Comparison of ENCODE assay signal across 33 cellular contexts in genomic region chr3:133369041-133369440, GRCh38. TPM values are rescaled to one million over a fixed set of nuclear protein-coding genes. Genes with fewer than 3 reads are reported as not detected.
"Had no signal": no experiment of that assay in that cellular context is flagged by ENCODE, and none has a peak within 500 bp of the region (broad histone marks: within the 10 kb centered on the region; RNA-seq: fewer than 3 reads in every experiment).

No MANE protein-coding gene starts in this region.

- H3K4me3 ChIP-seq: heart right ventricle, hepatocyte, left ventricle myocardium inferior, lung, sigmoid colon, spleen, suprapubic skin, thoracic aorta, tibial artery, upper lobe of right lung had no signal

- FAIRE-seq: small intestine, urothelium cell line had no signal

- H3K9me3 Mint-ChIP-seq: mesothelial cell of epicardium; naive B cell; natural killer cell; stimulated activated effector memory CD8-positive, alpha-beta T cell treated with anti-CD3 and anti-CD28 coated beads, Interleukin-12 subunit alpha, Interleukin-12 subunit beta, amount 100 ng/mL, for 72 hours; stimulated activated naive CD8-positive, alpha-beta T cell treated with anti-CD3 and anti-CD28 coated beads, Interleukin-15, Interleukin-2, amounts not matched to agents 100 ng/mL and 50 ng/mL, for 24 hours had no signal

- H3K4me1 Mint-ChIP-seq: mesothelial cell of epicardium; naive B cell; natural killer cell; stimulated activated effector memory CD8-positive, alpha-beta T cell treated with anti-CD3 and anti-CD28 coated beads, Interleukin-12 subunit alpha, Interleukin-12 subunit beta, amount 100 ng/mL, for 72 hours had no signal

- H3K9me3 ChIP-seq: heart right ventricle, left ventricle myocardium inferior, neutrophil, sigmoid colon, spleen, suprapubic skin, thoracic aorta, tibial artery, upper lobe of right lung had no signal

- H3K36me3 Mint-ChIP-seq: mesothelial cell of epicardium; naive B cell; natural killer cell; stimulated activated effector memory CD8-positive, alpha-beta T cell treated with anti-CD3 and anti-CD28 coated beads, Interleukin-12 subunit alpha, Interleukin-12 subunit beta, amount 100 ng/mL, for 72 hours had no signal

- H3K27me3 Mint-ChIP-seq: stimulated activated naive CD8-positive, alpha-beta T cell treated with anti-CD3 and anti-CD28 coated beads, Interleukin-15, Interleukin-2, amounts not matched to agents 100 ng/mL and 50 ng/mL, for 24 hours had no signal

- H3K27me3 ChIP-seq: heart right ventricle, hepatocyte, neutrophil, sigmoid colon, suprapubic skin, tibial artery, upper lobe of right lung had no signal

- H3K27ac ChIP-seq: hepatocyte, left ventricle myocardium inferior, neutrophil, parathyroid adenoma, sigmoid colon, spleen, suprapubic skin, thoracic aorta, tibial artery, upper lobe of right lung had no signal

- H3K9ac ChIP-seq: parathyroid adenoma had no signal

- H3K27ac Mint-ChIP-seq: mesothelial cell of epicardium; naive B cell; natural killer cell; stimulated activated effector memory CD8-positive, alpha-beta T cell treated with anti-CD3 and anti-CD28 coated beads, Interleukin-12 subunit alpha, Interleukin-12 subunit beta, amount 100 ng/mL, for 72 hours; stimulated activated naive CD8-positive, alpha-beta T cell treated with anti-CD3 and anti-CD28 coated beads, Interleukin-15, Interleukin-2, amounts not matched to agents 100 ng/mL and 50 ng/mL, for 24 hours had no signal

- H3K36me3 ChIP-seq: heart right ventricle, left ventricle myocardium inferior, neutrophil, sigmoid colon, spleen, suprapubic skin, thoracic aorta, tibial artery, upper lobe of right lung had no signal

- DNase-seq: heart right ventricle; islet precursor cell; left ventricle myocardium inferior; mesendoderm; naive B cell; natural killer cell; occipital lobe; retina; right cardiac atrium; sigmoid colon; small intestine; spleen; stimulated activated CD4-positive, alpha-beta T cell treated with anti-CD3 and anti-CD28 coated beads, Interleukin-4, amount 100 ng/mL, for 24 hours; stimulated activated naive CD4-positive, alpha-beta T cell; tibial artery; trophoblast cell; upper lobe of right lung had no signal

- H3K4me1 ChIP-seq: parathyroid adenoma, sigmoid colon, spleen, suprapubic skin, tibial artery, upper lobe of right lung had no signal

- H3K4me3 Mint-ChIP-seq: mesothelial cell of epicardium; naive B cell; natural killer cell; stimulated activated effector memory CD8-positive, alpha-beta T cell treated with anti-CD3 and anti-CD28 coated beads, Interleukin-12 subunit alpha, Interleukin-12 subunit beta, amount 100 ng/mL, for 72 hours; stimulated activated naive CD8-positive, alpha-beta T cell treated with anti-CD3 and anti-CD28 coated beads, Interleukin-15, Interleukin-2, amounts not matched to agents 100 ng/mL and 50 ng/mL, for 24 hours had no signal

RNA-seq across cellular contexts. Expression of gene BFSP2, which starts 30.8 kb away (rescaled TPM):
- total RNA-seq: heart right ventricle, hepatocyte, kidney epithelial cell, left ventricle myocardium inferior, lower leg skin, lung, mesothelial cell of epicardium, mononuclear cell, natural killer cell, posterior vena cava, right cardiac atrium, sigmoid colon, subcutaneous adipose tissue, thoracic aorta, upper lobe of right lung had no signal
- polyA plus RNA-seq: hepatocyte, neural cell, right cardiac atrium had no signal
